In genomic region chr2:62270728-62271127, GRCh38 we compare ENCODE assay signal across 13 cellular contexts.
DNase-seq lines count a peak whose midpoint lies in the region; ATAC-seq and TF ChIP-seq lines count a peak whose summit lies in the region.
"Had no signal": no experiment of that assay in that cellular context is flagged by ENCODE, and none has a peak within 500 bp of the region (broad histone marks: within the 10 kb centered on the region; RNA-seq: fewer than 3 reads in every experiment).

No MANE protein-coding gene starts in this region.

- no peaks in the 10 kb centered on the region for H3K9me3 ChIP-seq in sigmoid colon
- H3K9me3 ChIP-seq: esophagus squamous epithelium had no signal

- WGBS in sigmoid colon, 2 donors = 14 to 37% methylated on average over 3 of the region's 3 CpGs

- TF ChIP-seq EP300 in sigmoid colon (IDR thresholded peaks at IDR 0.05) = no peak

- no peak overlapping the region for H3K4me3 ChIP-seq in sigmoid colon
- H3K4me3 ChIP-seq: A549, esophagus squamous epithelium, lung had no signal

- H3K27me3 ChIP-seq in sigmoid colon = no peaks in the 10 kb centered on the region
- H3K27me3 ChIP-seq: esophagus squamous epithelium had no signal

- intact Hi-C loops in sigmoid colon (cut with DNase I) = no loop called here

- no peak for TF ChIP-seq POLR2A in erythroblast (IDR thresholded peaks at IDR 0.05; ENCODE audit: low read length)
- TF ChIP-seq POLR2A in sigmoid colon (IDR thresholded peaks at IDR 0.05) = no peak

- no peak for ATAC-seq in HG02588 (IDR thresholded peaks at IDR 0.05; ENCODE audit: unreplicated experiment)
- ATAC-seq: A549 had no signal

- H3K27ac ChIP-seq in sigmoid colon = no peak overlapping the region
- H3K27ac ChIP-seq: A549, esophagus squamous epithelium had no signal

- peaks cover 0 to 10% (median 0%) of the 10 kb centered on the region in 4 donors for H3K4me1 ChIP-seq in sigmoid colon
- H3K4me1 ChIP-seq: A549 had no signal

- H3K36me3 ChIP-seq in sigmoid colon = no peaks in the 10 kb centered on the region
- H3K36me3 ChIP-seq: esophagus squamous epithelium had no signal

- TF ChIP-seq CTCF in sigmoid colon (IDR thresholded peaks at IDR 0.05) = no peak

- peak; percentile 3 for DNase-seq in NCI-H146 (lab: John Stamatoyannopoulos, UW)
- no peak for DNase-seq in NCI-H146 treated with DMSO at 0.1 percent for 48 hours (lab: John Stamatoyannopoulos, UW; ENCODE audit: unreplicated experiment)
- peak; percentile 32 to 81 for DNase-seq in NCI-H446 (lab: John Stamatoyannopoulos, UW)
- peak; percentile 85 to 88 for DNase-seq in erythroblast (lab: John Stamatoyannopoulos, UW)
- DNase-seq in sigmoid colon = peak; percentile 81
- DNase-seq in stimulated activated CD4-positive, alpha-beta T cell treated with anti-CD3 and anti-CD28 coated beads, Interleukin-12 subunit alpha, Interleukin-12 subunit beta, amount 100 ng/mL, for 4 hours = no peak
- no peak for DNase-seq in NOMO-1 (lab: John Stamatoyannopoulos, UW; ENCODE audit: unreplicated experiment in 2 of 2)
- DNase-seq: esophagus squamous epithelium, H7, NCI-H1436 had no signal

Comparison
In these comparisons a context has a peak if more than half of its experiments do, and no peak if none do; other contexts are left out.
1. DNase-seq: peak in NCI-H146 (single experiment), NCI-H446 (2 of 2), erythroblast (2 of 2) and sigmoid colon (single experiment); none in NCI-H146 treated with DMSO at 0.1 percent for 48 hours (single experiment), stimulated activated CD4-positive, alpha-beta T cell treated with anti-CD3 and anti-CD28 coated beads, Interleukin-12 subunit alpha, Interleukin-12 subunit beta, amount 100 ng/mL, for 4 hours (single experiment) and NOMO-1 (0 of 2).